Comparison of ENCODE assay signal across 1 cellular context in genomic region chr5:115584501-115584900, GRCh38.
TF ChIP-seq lines count a peak whose summit lies in the region.

No MANE protein-coding gene starts in this region.

TF ChIP-seq in WTC11, 78 proteins besides CTCF, POLR2A, EP300 and RAD21 (continued from another document):
- no peak for TF ChIP-seq STAT6 (CRISPR knock-in tag; conservative IDR thresholded peaks at IDR 0.05; ENCODE audit: low read depth)
- no peak for TF ChIP-seq ZNF232 (CRISPR knock-in tag; IDR thresholded peaks at IDR 0.05)
- no peak for TF ChIP-seq HMGXB4 (CRISPR knock-in tag; IDR thresholded peaks at IDR 0.05)
- TF ChIP-seq NR2C2 (CRISPR knock-in tag; IDR thresholded peaks at IDR 0.05) = no peak
- TF ChIP-seq MYBL2 (CRISPR knock-in tag; IDR thresholded peaks at IDR 0.05) = no peak
- no peak for TF ChIP-seq RORB (CRISPR knock-in tag; IDR thresholded peaks at IDR 0.05)
- TF ChIP-seq NFYB (CRISPR knock-in tag; conservative IDR thresholded peaks at IDR 0.05; ENCODE audit: low read depth) = no peak
- no peak for TF ChIP-seq E2F4 (CRISPR knock-in tag; IDR thresholded peaks at IDR 0.05; ENCODE audit: borderline replicate concordance, low read depth)
- TF ChIP-seq PRRX2 (CRISPR knock-in tag; IDR thresholded peaks at IDR 0.05) = no peak
- TF ChIP-seq NR3C1 (CRISPR knock-in tag; conservative IDR thresholded peaks at IDR 0.05; ENCODE audit: low read depth) = no peak
- no peak for TF ChIP-seq NR1H2 (CRISPR knock-in tag; IDR thresholded peaks at IDR 0.05)
TF ChIP-seq in WTC11: peak in this region for 0.
